19 cellular contexts compared by ENCODE assay signal in genomic region chr17:47966079-47966519, GRCh38. TPM values are rescaled to one million over a fixed set of nuclear protein-coding genes. Genes with fewer than 3 reads are reported as not detected.
DNase-seq lines count a peak whose midpoint lies in the region; ATAC-seq and TF ChIP-seq lines count a peak whose summit lies in the region.
"Had no signal": no experiment of that assay in that cellular context is flagged by ENCODE, and none has a peak within 500 bp of the region (broad histone marks: within the 10 kb centered on the region; RNA-seq: fewer than 3 reads in every experiment).

No MANE protein-coding gene starts in this region.

- no peak for TF ChIP-seq POLR2A in vagina (IDR thresholded peaks at IDR 0.05)

- H3K56ac ChIP-seq in H9 (ENCODE audit: insufficient read length, low read depth, low read length), result no peak overlapping the region

- no peak overlapping the region for H2AFZ ChIP-seq in mammary epithelial cell (ENCODE audit: low read depth, low read length)
- no peak overlapping the region for H2AFZ ChIP-seq in neural progenitor cell (replicated peaks)
- H2AFZ ChIP-seq in H9 (ENCODE audit: low read length), result no peak overlapping the region
- H2AFZ ChIP-seq: GM23338 had no signal

- H2BK15ac ChIP-seq in H9 (ENCODE audit: low read depth, low read length), result no peak overlapping the region

- H3K9me3 Mint-ChIP-seq in MCF 10A (ENCODE audit: unreplicated experiment) (peaks cover 5% of the 10 kb centered on the region), neural progenitor cell (no peaks in the 10 kb centered on the region), H9 (no peaks in the 10 kb centered on the region)

- no peaks in the 10 kb centered on the region for H3K27me3 ChIP-seq in mammary epithelial cell (ENCODE audit: insufficient read depth, low read length)
- H3K27me3 ChIP-seq in esophagus (ENCODE audit: control insufficient read depth in 1 of 2, insufficient read depth in 2 of 2, low read length in 2 of 2), result no peaks in the 10 kb centered on the region
- no peaks in the 10 kb centered on the region for H3K27me3 ChIP-seq in neural progenitor cell
- H3K27me3 ChIP-seq in vagina, result no peaks in the 10 kb centered on the region
- no peaks in the 10 kb centered on the region for H3K27me3 ChIP-seq in H9 (ENCODE audit: insufficient read depth, low read length)
- H3K27me3 ChIP-seq: heart left ventricle, thyroid gland had no signal

- H3K36me3 Mint-ChIP-seq in MCF 10A (ENCODE audit: insufficient read depth, unreplicated experiment) (peaks cover 9% of the 10 kb centered on the region), neural progenitor cell (no peaks in the 10 kb centered on the region), H9 (ENCODE audit: insufficient read depth in 1 of 3, low read depth in 3 of 3) (no peaks in the 10 kb centered on the region)
- H3K36me3 Mint-ChIP-seq: CD14-positive monocyte had no signal

- H3K14ac ChIP-seq in H9 (ENCODE audit: insufficient read depth, low read length), result no peak overlapping the region

- no peak overlapping the region for H3K4me2 ChIP-seq in mammary epithelial cell (ENCODE audit: insufficient read depth, low read depth, low read length)
- no peak overlapping the region for H3K4me2 ChIP-seq in neural progenitor cell
- no peak overlapping the region for H3K4me2 ChIP-seq in H9 (ENCODE audit: insufficient read depth, insufficient read length, low read length)
- H3K4me2 ChIP-seq: GM23338 had no signal

- no peak overlapping the region for H4K8ac ChIP-seq in H9 (replicated peaks; ENCODE audit: insufficient read length, low read depth, low read length)

- WGBS in mammary epithelial cell (ENCODE audit: low coverage, missing lambda C conversion rate), result 17% methylated on average over 1 of the region's 1 CpG
- 13 to 27% methylated on average over 1 of the region's 1 CpG for WGBS in esophagus, 2 donors
- WGBS in H9 (ENCODE audit: extremely low coverage, insufficient read length, low lambda C conversion rate), result no CpG with 5 or more reads among the region's 1 CpG

- TF ChIP-seq CTCF in MCF 10A (IDR thresholded peaks at IDR 0.05; ENCODE audit: unreplicated experiment) (no peak), mammary epithelial cell (conservative IDR thresholded peaks at IDR 0.05 in 1 of 2, IDR thresholded peaks at IDR 0.05 in 1 of 2; ENCODE audit: extremely low read depth in 1 of 2, insufficient read depth in 1 of 2, low read depth in 1 of 2, low read length in 2 of 2) (no peak), neural progenitor cell (IDR thresholded peaks at IDR 0.05) (no peak), vagina (IDR thresholded peaks at IDR 0.05) (no peak), H9 (conservative IDR thresholded peaks at IDR 0.05) (no peak)

- H3K79me1 ChIP-seq in H9 (ENCODE audit: insufficient read depth, low read depth, low read length, poor library complexity, severe bottlenecking), result no peaks in the 10 kb centered on the region

- peaks cover 31% of the 10 kb centered on the region for H3K4me1 Mint-ChIP-seq in MCF 10A (ENCODE audit: insufficient read depth, unreplicated experiment)
- H3K4me1 Mint-ChIP-seq in neural progenitor cell, result peaks cover 10% of the 10 kb centered on the region
- peaks cover 6 to 8% of the 10 kb centered on the region in 2 experiments for H3K4me1 Mint-ChIP-seq in H9

- H3K23ac ChIP-seq in H9 (ENCODE audit: insufficient read length, low read depth, low read length), result no peak overlapping the region

- H3F3A ChIP-seq in neural progenitor cell (ENCODE audit: low read depth), result no peaks in the 10 kb centered on the region

- H3K9ac ChIP-seq in mammary epithelial cell (ENCODE audit: insufficient read depth, low read length), result no peak overlapping the region
- H3K9ac ChIP-seq in neural progenitor cell, result no peak overlapping the region
- no peak overlapping the region for H3K9ac ChIP-seq in H9 (ENCODE audit: extremely low read depth, insufficient read length, low read length)

- H3K27ac Mint-ChIP-seq in MCF 10A (ENCODE audit: low read depth, unreplicated experiment), result peak overlapping the region; percentile 90
- no peak overlapping the region for H3K27ac Mint-ChIP-seq in neural progenitor cell
- peak overlapping the region in 1 of 3 experiments; percentile 39; a peak in 2 of 7 replicates for H3K27ac Mint-ChIP-seq in H9
- H3K27ac Mint-ChIP-seq: activated CD8-positive, alpha-beta T cell treated with anti-CD3 and anti-CD28 coated beads, Interleukin-2, amount 10 ng/mL, durations not matched to agents 7 days and 5 days; CD14-positive monocyte; GM23338 had no signal

- no peaks in the 10 kb centered on the region for H4K20me1 ChIP-seq in mammary epithelial cell (ENCODE audit: insufficient read depth, low read length)
- H4K20me1 ChIP-seq in neural progenitor cell (ENCODE audit: low read depth), result no peaks in the 10 kb centered on the region
- no peaks in the 10 kb centered on the region for H4K20me1 ChIP-seq in H9 (ENCODE audit: control insufficient read depth, insufficient read depth, insufficient read length)

- H3K23me2 ChIP-seq in H9 (ENCODE audit: insufficient read length, low read depth, low read length, poor library complexity, severe bottlenecking), result peaks cover 2% of the 10 kb centered on the region

- H2BK20ac ChIP-seq in H9 (ENCODE audit: low read depth, low read length, poor library complexity, severe bottlenecking), result no peak overlapping the region

- H3K4me3 ChIP-seq in mammary epithelial cell (replicated peaks in 1 of 3; ENCODE audit: insufficient read depth in 1 of 3, low read depth in 2 of 3, low read length in 3 of 3) (no peak overlapping the region), esophagus (ENCODE audit: low read depth in 1 of 2, low read length in 2 of 2) (no peak overlapping the region), neural progenitor cell (no peak overlapping the region), vagina (no peak overlapping the region)
- H3K4me3 ChIP-seq: GM23338, heart left ventricle, thyroid gland had no signal

- H3K18ac ChIP-seq in H9 (ENCODE audit: insufficient read length, low read depth, low read length), result no peak overlapping the region

- H3T11ph ChIP-seq in H9 (ENCODE audit: low read length), result no peak overlapping the region

- dilution Hi-C loops in mammary epithelial cell (cut with HindIII; ENCODE audit: low sequenced_read_pairs), result no loop called here

- no peak overlapping the region for H2BK5ac ChIP-seq in H9 (ENCODE audit: insufficient read length, low read length)

- H3K79me2 ChIP-seq in mammary epithelial cell (ENCODE audit: insufficient read depth, low read length), result no peaks in the 10 kb centered on the region
- no peaks in the 10 kb centered on the region for H3K79me2 ChIP-seq in neural progenitor cell (ENCODE audit: low read depth)
- H3K79me2 ChIP-seq in H9 (ENCODE audit: insufficient read depth, low read length), result no peaks in the 10 kb centered on the region

- DNase-seq in MCF 10A (ENCODE audit: unreplicated experiment) (peak; percentile 44), mammary epithelial cell (no peak), neural progenitor cell (ENCODE audit: low spot score) (no peak), vagina (ENCODE audit: extremely low spot score in 2 of 2) (no peak), H9 (no peak)
- DNase-seq: 8988T; activated CD8-positive, alpha-beta T cell treated with anti-CD3 and anti-CD28 coated beads, Interleukin-2, amount 10 ng/mL, durations not matched to agents 7 days and 5 days; amygdala; DND-41; heart left ventricle; NCI-H82; thyroid gland had no signal

- BruUV-seq in MCF 10A (replicated peaks; lab: Mats Ljungman, UMichigan), result no TSS peak
- BruUV-seq in mammary epithelial cell (replicated peaks; lab: Mats Ljungman, UMichigan), result no TSS peak

- intact Hi-C loops in MCF 10A (cut with micrococcal nuclease), result no loop called here
- intact Hi-C loops in mammary epithelial cell (cut with micrococcal nuclease), result no loop called here
- intact Hi-C loops in vagina (cut with DNase I), result no loop called here

- H3K9me3 ChIP-seq in mammary epithelial cell (replicated peaks; ENCODE audit: insufficient read depth, low read length), result no peaks in the 10 kb centered on the region
- H3K9me3 ChIP-seq in esophagus (ENCODE audit: control insufficient read depth in 2 of 2, insufficient read depth in 1 of 2, low read depth in 1 of 2, low read length in 1 of 2), result no peaks in the 10 kb centered on the region
- no peaks in the 10 kb centered on the region for H3K9me3 ChIP-seq in neural progenitor cell (ENCODE audit: low read depth)
- no peaks in the 10 kb centered on the region for H3K9me3 ChIP-seq in vagina
- H3K9me3 ChIP-seq in H9 (ENCODE audit: control insufficient read depth, low read depth, low read length), result no peaks in the 10 kb centered on the region
- H3K9me3 ChIP-seq: thyroid gland had no signal

- no peak overlapping the region for H4K91ac ChIP-seq in H9 (ENCODE audit: insufficient read length, low read depth, low read length)

- H3K4me3 Mint-ChIP-seq in MCF 10A (ENCODE audit: unreplicated experiment) (peak overlapping the region; percentile 5), neural progenitor cell (peak overlapping the region; percentile 28), H9 (no peak overlapping the region)
- H3K4me3 Mint-ChIP-seq: activated CD8-positive, alpha-beta T cell treated with anti-CD3 and anti-CD28 coated beads, Interleukin-2, amount 10 ng/mL, durations not matched to agents 7 days and 5 days; CD14-positive monocyte; GM23338 had no signal

- no peak overlapping the region for H2AK5ac ChIP-seq in H9 (ENCODE audit: insufficient read length, low read length)

- no peak overlapping the region for H2BK120ac ChIP-seq in H9 (ENCODE audit: low read depth, low read length, poor library complexity, severe bottlenecking)

- no peak overlapping the region for H4K5ac ChIP-seq in H9 (ENCODE audit: insufficient read length, low read depth, low read length)

- H3K4me1 ChIP-seq in mammary epithelial cell (ENCODE audit: insufficient read depth, low read length) (peaks cover 21% of the 10 kb centered on the region), esophagus (ENCODE audit: control insufficient read depth in 2 of 2, insufficient read depth in 2 of 2, low read length in 1 of 2) (peaks cover 0 to 14% of the 10 kb centered on the region in 2 donors), neural progenitor cell (peaks cover 5% of the 10 kb centered on the region), vagina (peaks cover 35% of the 10 kb centered on the region), H9 (ENCODE audit: insufficient read depth, low read length) (no peaks in the 10 kb centered on the region)

- ATAC-seq in HG03439 (IDR thresholded peaks at IDR 0.05; ENCODE audit: unreplicated experiment) (no peak), HG03457 (IDR thresholded peaks at IDR 0.05; ENCODE audit: unreplicated experiment) (no peak)
- ATAC-seq: activated CD8-positive, alpha-beta T cell treated with anti-CD3 and anti-CD28 coated beads, Interleukin-2, amount 10 ng/mL, durations not matched to agents 7 days and 5 days; GM23338; heart left ventricle had no signal

- no peak overlapping the region for H3K4ac ChIP-seq in H9 (ENCODE audit: low read depth, low read length)

- H3K27ac ChIP-seq in mammary epithelial cell (ENCODE audit: insufficient read depth, low read depth, low read length) (no peak overlapping the region), esophagus (ENCODE audit: low read depth in 2 of 2, low read length in 1 of 2) (peak overlapping the region; percentile 20 to 60), neural progenitor cell (no peak overlapping the region), vagina (peak overlapping the region; percentile 39), H9 (ENCODE audit: insufficient read length, low read depth, low read length) (no peak overlapping the region)
- H3K27ac ChIP-seq: thyroid gland, VCaP had no signal

- POLR2A ChIA-PET in MCF 10A (lab: Yijun Ruan, JAX), result interaction anchor here (0.6 to 9.4 kb wide), 4 partner anchors 13 to 125 kb away, joined by 5 to 256 read pairs (median 12); partner anchors contain the start of genes PNPO, PRR15L and SCRN2

- no peaks in the 10 kb centered on the region for H3K27me3 Mint-ChIP-seq in MCF 10A (ENCODE audit: insufficient read depth, unreplicated experiment)
- H3K27me3 Mint-ChIP-seq in neural progenitor cell (ENCODE audit: insufficient read depth, low read depth), result peaks cover 4% of the 10 kb centered on the region
- H3K27me3 Mint-ChIP-seq in H9 (ENCODE audit: low read depth), result peaks cover 32% of the 10 kb centered on the region

- H2BK12ac ChIP-seq in H9 (ENCODE audit: insufficient read length, low read depth, low read length), result no peak overlapping the region

- in situ Hi-C loops in mammary epithelial cell (cut with MboI; ENCODE audit: low sequenced_read_pairs in 2 of 2), result no loop called here

- CTCF ChIA-PET in MCF 10A (lab: Yijun Ruan, JAX) (interaction anchor here (0.6 to 11.2 kb wide), 2 partner anchors 15 to 869 kb away, joined by 3 to 336 read pairs; partner anchors contain the start of gene PRR15L), mammary epithelial cell (lab: Charles Lee; ENCODE audit: low non-redundant PET) (no interaction called here)

- H3K36me3 ChIP-seq in mammary epithelial cell (ENCODE audit: insufficient read depth, low read length), result no peaks in the 10 kb centered on the region
- H3K36me3 ChIP-seq in esophagus (ENCODE audit: control insufficient read depth in 2 of 2, insufficient read depth in 2 of 2, low read length in 1 of 2), result no peaks in the 10 kb centered on the region
- no peaks in the 10 kb centered on the region for H3K36me3 ChIP-seq in neural progenitor cell
- no peaks in the 10 kb centered on the region for H3K36me3 ChIP-seq in vagina
- H3K36me3 ChIP-seq: heart left ventricle, thyroid gland had no signal

RNA-seq across cellular contexts. Expression of gene CDK5RAP3, which starts 4.8 kb away (rescaled TPM):
- total RNA-seq in MCF 10A (2022) (132 and 149 TPM in 2 replicates), mammary epithelial cell (100 to 1,000 TPM in 1 of 2 donors, 10 to 100 TPM in 1; 35.3 to 116 TPM), neural progenitor cell (ENCODE audit: low replicate concordance) (104 and 168 TPM in 2 replicates), vagina (144 TPM), H9 (2021) (144 and 149 TPM in 2 replicates)
- polyA plus RNA-seq in mammary epithelial cell (70.6 TPM), esophagus (100 to 1,000 TPM; 103 to 217 TPM)
- 121 TPM for polyA minus RNA-seq in mammary epithelial cell

RNA-seq across cellular contexts. Expression of gene PRR15L, which starts 8.4 kb away (rescaled TPM):
- total RNA-seq in MCF 10A (2022) (not detected in 2 replicates), mammary epithelial cell (under 1 TPM; 0.33 to 0.50 TPM), neural progenitor cell (ENCODE audit: low replicate concordance) (not detected in 2 replicates), vagina (2.2 TPM), H9 (2021) (not detected in 2 replicates)
- polyA plus RNA-seq in mammary epithelial cell (0.74 TPM), esophagus (10 to 100 TPM in 1 of 2 donors, 1 to 10 TPM in 1; 8.8 to 15.2 TPM)
- not detected for polyA minus RNA-seq in mammary epithelial cell
- total RNA-seq: activated CD8-positive, alpha-beta T cell treated with anti-CD3 and anti-CD28 coated beads, Interleukin-2, amount 10 ng/mL, durations not matched to agents 7 days and 5 days; GM23338; myocyte had no signal
- polyA plus RNA-seq: CD14-positive monocyte had no signal

RNA-seq across cellular contexts. Expression of gene PNPO, which starts 24.7 kb away (rescaled TPM):
- total RNA-seq in MCF 10A (2022), result 56.8 and 58.4 TPM in 2 replicates
- total RNA-seq in mammary epithelial cell, result 10 to 100 TPM; 63.5 to 89.5 TPM
- 62.4 TPM for polyA plus RNA-seq in mammary epithelial cell
- polyA minus RNA-seq in mammary epithelial cell, result 78.2 TPM
- polyA plus RNA-seq in esophagus, result 1 to 10 TPM; 9.5 to 9.6 TPM
- total RNA-seq in neural progenitor cell (ENCODE audit: low replicate concordance), result 8.0 and 9.1 TPM in 2 replicates
- 42.7 TPM for total RNA-seq in vagina
- total RNA-seq in H9 (2021), result 6.7 and 7.3 TPM in 2 replicates

Comparison
In these comparisons a context has a peak if more than half of its experiments do, and no peak if none do; other contexts are left out.
1. H3K4me3 Mint-ChIP-seq: peak in MCF 10A (single experiment) and neural progenitor cell (single experiment); none in H9 (0 of 2).
2. H3K27ac ChIP-seq: peak in esophagus (2 of 2) and vagina (single experiment); none in mammary epithelial cell (single experiment), neural progenitor cell (single experiment) and H9 (single experiment).